Comparison of ENCODE assay signal across 8 cellular contexts in genomic region chr3:179347383-179348194, GRCh38. TPM values are rescaled to one million over a fixed set of nuclear protein-coding genes. Genes with fewer than 3 reads are reported as not detected.
DNase-seq lines count a peak whose midpoint lies in the region; ATAC-seq and TF ChIP-seq lines count a peak whose summit lies in the region.

Gene MFN1, plus strand, starts transcription at chr3:179347709. Its CDS starts 1,143 bp downstream, at chr3:179348852.

- TF ChIP-seq POLR2A in NB4 (IDR thresholded peaks at IDR 0.05; ENCODE audit: extremely low read depth, insufficient read length) (peak; percentile 44), gastroesophageal sphincter (IDR thresholded peaks at IDR 0.05) (peak; percentile 38 to 48)

- H3K27ac Mint-ChIP-seq in HFFc6 = peak within 1 kb of the TSS; percentile 97
- H3K27ac Mint-ChIP-seq in activated naive CD4-positive, alpha-beta T cell treated with anti-CD3 and anti-CD28 coated beads, Interleukin-2, amount 10 ng/mL, durations not matched to agents 7 days and 5 days = peak within 1 kb of the TSS; percentile 88

- TF ChIP-seq CTCF in HFFc6 (IDR thresholded peaks at IDR 0.05) = no peak
- no peak for TF ChIP-seq CTCF in NB4 (IDR thresholded peaks at IDR 0.05; ENCODE audit: low read depth, low read length)
- TF ChIP-seq CTCF in gastroesophageal sphincter (IDR thresholded peaks at IDR 0.05) = no peak
- peak; percentile 36 for TF ChIP-seq CTCF in neutrophil (IDR thresholded peaks at IDR 0.05)

- 0% methylated on average over 6 to 11 of the region's 60 CpGs for WGBS in gastroesophageal sphincter (ENCODE audit: low coverage in 1 of 2), 2 donors

- peaks cover 8% of the 10 kb centered on the region; the same call in 1 of the 2 replicates for H3K36me3 Mint-ChIP-seq in HFFc6 (ENCODE audit: low read depth)
- peaks cover 19% of the 10 kb centered on the region for H3K36me3 Mint-ChIP-seq in activated naive CD4-positive, alpha-beta T cell treated with anti-CD3 and anti-CD28 coated beads, Interleukin-2, amount 10 ng/mL, durations not matched to agents 7 days and 5 days

- CTCF ChIA-PET in activated naive CD4-positive, alpha-beta T cell treated with anti-CD3 and anti-CD28 coated beads, Interleukin-2, amount 10 ng/mL, durations not matched to agents 7 days and 5 days (lab: Charles Lee) = interaction anchor here (1.2 to 2.2 kb wide), 4 partner anchors 22 to 216 kb away, joined by 3 to 8 read pairs (median 4); no protein-coding TSS in a partner anchor

- no peaks in the 10 kb centered on the region for H3K27me3 ChIP-seq in gastroesophageal sphincter
- peaks cover 7% of the 10 kb centered on the region for H3K27me3 ChIP-seq in neutrophil

- peaks cover 32% of the 10 kb centered on the region for H3K36me3 ChIP-seq in SK-N-MC (ENCODE audit: insufficient read depth, low read length)
- H3K36me3 ChIP-seq in gastroesophageal sphincter = peaks cover 0 to 32% of the 10 kb centered on the region in 2 donors
- peaks cover 24% of the 10 kb centered on the region for H3K36me3 ChIP-seq in neutrophil

- H3K4me1 Mint-ChIP-seq in HFFc6 (ENCODE audit: low read depth) = peaks cover 23% of the 10 kb centered on the region
- H3K4me1 Mint-ChIP-seq in activated naive CD4-positive, alpha-beta T cell treated with anti-CD3 and anti-CD28 coated beads, Interleukin-2, amount 10 ng/mL, durations not matched to agents 7 days and 5 days = peaks cover 18% of the 10 kb centered on the region

- DNase-seq in GM04503 (ENCODE audit: low read depth) (peak; percentile 89), HFFc6 (peak; percentile 96), NB4 (ENCODE audit: low read depth) (peak; percentile 94), SK-N-MC (ENCODE audit: low read depth, low spot score) (peak; percentile 85), substantia nigra (lab: John Stamatoyannopoulos, UW) (peak; percentile 57 to 95 (median 89))
- DNase-seq in activated naive CD4-positive, alpha-beta T cell treated with anti-CD3 and anti-CD28 coated beads, Interleukin-2, amount 10 ng/mL, durations not matched to agents 7 days and 5 days = peak; percentile 95

- H3K27me3 Mint-ChIP-seq in HFFc6 (ENCODE audit: insufficient read depth) = peaks cover 3% of the 10 kb centered on the region; the same call in 1 of the 2 replicates
- H3K27me3 Mint-ChIP-seq in activated naive CD4-positive, alpha-beta T cell treated with anti-CD3 and anti-CD28 coated beads, Interleukin-2, amount 10 ng/mL, durations not matched to agents 7 days and 5 days = no peaks in the 10 kb centered on the region

- peak within 1 kb of the TSS; percentile 91 for H3K9ac ChIP-seq in SK-N-MC (ENCODE audit: insufficient read length)

- TF ChIP-seq EP300 in gastroesophageal sphincter (IDR thresholded peaks at IDR 0.05) = no peak

- ATAC-seq in gastroesophageal sphincter = peak; percentile 99

- H3K27ac ChIP-seq in SK-N-MC (no peak within 1 kb of the TSS), gastroesophageal sphincter (peak within 1 kb of the TSS; percentile 76 to 92 (median 89)), neutrophil (peak within 1 kb of the TSS; percentile 88), substantia nigra (ENCODE audit: low read depth, low read length, poor library complexity, severe bottlenecking) (peak within 1 kb of the TSS; percentile 82)

- H3K4me1 ChIP-seq in gastroesophageal sphincter (peaks cover 2 to 27% (median 3%) of the 10 kb centered on the region in 3 donors), neutrophil (ENCODE audit: control insufficient read depth in 1 of 2, insufficient read depth in 1 of 2, low read depth in 1 of 2, low read length in 1 of 2) (peaks cover 16 to 19% of the 10 kb centered on the region in 2 experiments)

- H3K9me3 ChIP-seq in SK-N-MC (ENCODE audit: low read depth, low read length) = no peaks in the 10 kb centered on the region
- H3K9me3 ChIP-seq in gastroesophageal sphincter = no peaks in the 10 kb centered on the region
- H3K9me3 ChIP-seq in neutrophil = no peaks in the 10 kb centered on the region

- peak within 1 kb of the TSS; percentile 100 for H3K4me3 Mint-ChIP-seq in HFFc6
- peak within 1 kb of the TSS; percentile 94 for H3K4me3 Mint-ChIP-seq in activated naive CD4-positive, alpha-beta T cell treated with anti-CD3 and anti-CD28 coated beads, Interleukin-2, amount 10 ng/mL, durations not matched to agents 7 days and 5 days

- no peaks in the 10 kb centered on the region for H3K9me3 Mint-ChIP-seq in HFFc6
- no peaks in the 10 kb centered on the region for H3K9me3 Mint-ChIP-seq in activated naive CD4-positive, alpha-beta T cell treated with anti-CD3 and anti-CD28 coated beads, Interleukin-2, amount 10 ng/mL, durations not matched to agents 7 days and 5 days

- H3K4me3 ChIP-seq in NB4 (ENCODE audit: low read depth, low read length) (peak within 1 kb of the TSS; percentile 86), SK-N-MC (peak within 1 kb of the TSS; percentile 96), gastroesophageal sphincter (peak within 1 kb of the TSS; percentile 59 to 90), neutrophil (ENCODE audit: low read depth in 1 of 2, low read length in 1 of 2) (peak within 1 kb of the TSS; percentile 78 to 79)

RNA-seq across cellular contexts. Expression of gene MFN1, which starts in this region (rescaled TPM):
- total RNA-seq in HFFc6 (2021; fragmentation: NEBNext Ultra II Directional; extraction: Animal tissue kit (Norgen Biotek cat#: 25700)) = 10 to 100 TPM; 49.6 to 62.0 (median 56.3) TPM
- total RNA-seq in gastroesophageal sphincter = 10 to 100 TPM; 42.5 to 56.0 (median 45.5) TPM
